In the genomic region with DNA sequence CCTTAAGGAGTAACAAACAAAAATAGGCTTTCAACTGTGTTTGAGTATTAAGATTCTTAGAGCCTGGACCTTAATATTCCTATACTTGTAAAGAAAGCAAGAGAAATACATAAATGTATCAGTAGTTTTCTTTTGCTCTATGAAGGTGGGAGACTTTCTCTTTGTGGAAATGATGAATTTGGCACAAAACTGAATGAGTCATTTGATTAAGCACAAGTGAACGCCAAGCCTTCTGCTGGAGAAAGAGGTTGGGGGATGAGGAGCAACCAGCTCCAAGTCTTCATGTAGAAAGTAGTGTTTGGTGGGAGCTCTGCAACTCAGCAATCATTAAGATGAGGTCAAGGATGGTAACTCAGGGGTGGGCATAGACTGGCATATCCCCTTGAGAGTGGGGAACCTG, we compare ENCODE assay signal across 18 cellular contexts. TPM values are rescaled to one million over a fixed set of nuclear protein-coding genes. Genes with fewer than 3 reads are reported as not detected.
"Had no signal": no experiment of that assay in that cellular context is flagged by ENCODE, and none has a peak within 500 bp of the region (broad histone marks: within the 10 kb centered on the region; RNA-seq: fewer than 3 reads in every experiment).

No MANE protein-coding gene starts in this region.

- H3K4me3 ChIP-seq: coronary artery, hepatocyte, left ventricle myocardium inferior, mucosa of descending colon, ovary, sigmoid colon had no signal

- H3K79me2 ChIP-seq: hepatocyte had no signal

- H3K36me3 ChIP-seq: left ventricle myocardium inferior, ovary, sigmoid colon had no signal

- H3K27me3 ChIP-seq: hepatocyte, ovary, sigmoid colon had no signal

- FAIRE-seq: kidney, TTC549 had no signal

- H3K27ac ChIP-seq: coronary artery, hepatocyte, left ventricle myocardium inferior, ovary, sigmoid colon had no signal

- H3K9me3 ChIP-seq: left ventricle myocardium inferior, mucosa of descending colon, ovary, sigmoid colon had no signal

- H3K4me2 ChIP-seq: hepatocyte had no signal

- H3K4me1 ChIP-seq: left ventricle myocardium inferior, sigmoid colon had no signal

- DNase-seq: activated CD4-positive, alpha-beta T cell treated with anti-CD3 and anti-CD28 coated beads, Interleukin-2, amount 10 ng/mL, durations not matched to agents 7 days and 5 days; activated CD8-positive, alpha-beta memory T cell treated with anti-CD3 and anti-CD28 coated beads for 24 hours; activated naive CD4-positive, alpha-beta T cell; activated naive CD8-positive, alpha-beta T cell treated with anti-CD3 and anti-CD28 coated beads, Interleukin-2, amount 10 ng/mL, durations not matched to agents 7 days and 5 days; anterior cingulate cortex; central memory CD4-positive, alpha-beta T cell; kidney; left ventricle myocardium inferior; mucosa of descending colon; naive thymus-derived CD4-positive, alpha-beta T cell; ovary; sigmoid colon; stimulated activated CD4-positive, alpha-beta T cell treated with anti-CD3 and anti-CD28 coated beads, Interleukin-12 subunit alpha, Interleukin-12 subunit beta, amount 100 ng/mL, for 4 hours had no signal

- H2AFZ ChIP-seq: hepatocyte had no signal

RNA-seq across cellular contexts. Expression of a gene that starts 49.6 kb away (rescaled TPM):
- total RNA-seq: activated CD4-positive, alpha-beta T cell treated with anti-CD3 and anti-CD28 coated beads, Interleukin-2, amount 10 ng/mL, durations not matched to agents 7 days and 5 days; activated naive CD8-positive, alpha-beta T cell treated with anti-CD3 and anti-CD28 coated beads, Interleukin-2, amount 10 ng/mL, durations not matched to agents 7 days and 5 days; glomerular endothelial cell; kidney; left ventricle myocardium inferior; mucosa of descending colon; naive thymus-derived CD4-positive, alpha-beta T cell; sigmoid colon; T-helper 2 cell treated with Interferon-gamma antibody and Interleukin-4, amounts not matched to agents 100 ng/mL and 5 ng/mL, for 36 hours had no signal
- polyA plus RNA-seq: hepatocyte; naive thymus-derived CD4-positive, alpha-beta T cell; ovary; sigmoid colon had no signal
